ENCODE assay signal across 11 cellular contexts in the genomic region with DNA sequence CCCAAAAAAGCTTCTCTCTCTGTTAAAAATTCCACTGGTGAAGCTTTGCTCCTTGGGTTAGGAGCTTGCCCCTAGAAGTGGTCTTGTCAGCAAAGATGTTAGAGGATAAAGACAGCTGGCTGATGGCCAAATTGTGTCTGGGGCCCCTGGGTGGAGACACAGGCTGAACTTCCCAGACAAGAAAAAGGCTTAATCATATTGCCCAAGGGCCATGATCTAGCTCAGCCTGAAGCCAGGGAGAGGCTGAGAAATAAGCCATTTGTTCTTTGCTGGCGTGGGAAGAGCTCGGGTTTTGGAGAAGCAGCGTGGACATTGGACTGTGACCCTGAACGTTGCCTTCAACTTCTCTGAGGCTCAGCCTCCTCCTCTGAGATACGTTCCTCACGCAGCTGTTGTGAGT.
A peak's percentile ranks its signal among the peaks of the same experiment; 100 is the strongest.
DNase-seq lines count a peak whose midpoint lies in the region; TF ChIP-seq lines count a peak whose summit lies in the region.
"Had no signal": no experiment of that assay in that cellular context is flagged by ENCODE, and none has a peak within 500 bp of the region (broad histone marks: within the 10 kb centered on the region; RNA-seq: fewer than 3 reads in every experiment).

No MANE protein-coding gene starts in this region.

- no peaks in the 10 kb centered on the region for H3K36me3 ChIP-seq in esophagus (ENCODE audit: control insufficient read depth in 2 of 2, insufficient read depth in 2 of 2, low read length in 1 of 2)
- no peaks in the 10 kb centered on the region for H3K36me3 ChIP-seq in mucosa of rectum (ENCODE audit: control insufficient read depth in 2 of 2, insufficient read depth in 2 of 2, low read length in 2 of 2)
- H3K36me3 ChIP-seq in MM.1S (replicated peaks; ENCODE audit: insufficient read depth, low read length): no peaks in the 10 kb centered on the region

- DNase-seq in AG20443 (ENCODE audit: low spot score) (peak; percentile 60), OCI-M1 (lab: John Stamatoyannopoulos, UW) (peak; percentile 68), MM.1S (no peak), NCI-H2196 treated with DMSO at 0.1 percent for 48 hours (lab: John Stamatoyannopoulos, UW; ENCODE audit: unreplicated experiment) (no peak), SK-N-DZ (ENCODE audit: low spot score) (no peak)
- no peak for DNase-seq in activated CD4-positive, CD25-positive, alpha-beta regulatory T cell treated with anti-CD3 and anti-CD28 coated beads, Interleukin-2, amount 50 U/mL, for 72 hours
- DNase-seq: central memory CD4-positive, alpha-beta T cell; mucosa of descending colon; NCI-H1930 had no signal

- no peaks in the 10 kb centered on the region for H3K9me3 ChIP-seq in esophagus (ENCODE audit: control insufficient read depth in 2 of 2, insufficient read depth in 1 of 2, low read depth in 1 of 2, low read length in 1 of 2)
- H3K9me3 ChIP-seq in mucosa of rectum (ENCODE audit: control insufficient read depth in 2 of 2, low read length in 2 of 2): no peaks in the 10 kb centered on the region
- H3K9me3 ChIP-seq in MM.1S (replicated peaks; ENCODE audit: insufficient read depth, low read length): no peaks in the 10 kb centered on the region
- H3K9me3 ChIP-seq: mucosa of descending colon had no signal

- no peak overlapping the region for H3K4me2 ChIP-seq in MM.1S (ENCODE audit: low read depth, low read length)

- H3F3A ChIP-seq in MM.1S (ENCODE audit: insufficient read depth, low read length): no peaks in the 10 kb centered on the region

- H2AFZ ChIP-seq in MM.1S (ENCODE audit: low read length): no peak overlapping the region

- no peaks in the 10 kb centered on the region for H4K20me1 ChIP-seq in MM.1S (ENCODE audit: insufficient read depth, low read length)

- H3K27me3 ChIP-seq in esophagus (ENCODE audit: control insufficient read depth in 1 of 2, insufficient read depth in 2 of 2, low read length in 2 of 2) (no peaks in the 10 kb centered on the region), mucosa of rectum (ENCODE audit: control insufficient read depth in 2 of 2, insufficient read depth in 2 of 2, low read length in 2 of 2) (no peaks in the 10 kb centered on the region), MM.1S (replicated peaks; ENCODE audit: insufficient read depth, low read length) (no peaks in the 10 kb centered on the region)

- H3K9ac ChIP-seq in mucosa of rectum (ENCODE audit: low read depth in 1 of 2, low read length in 2 of 2): no peak overlapping the region
- no peak overlapping the region for H3K9ac ChIP-seq in MM.1S (ENCODE audit: low read length)

- H3K4me1 ChIP-seq in esophagus (ENCODE audit: control insufficient read depth in 2 of 2, insufficient read depth in 2 of 2, low read length in 1 of 2) (peaks cover 3 to 25% of the 10 kb centered on the region in 2 donors), mucosa of rectum (ENCODE audit: control insufficient read depth in 2 of 2, insufficient read depth in 2 of 2, low read length in 2 of 2) (peaks cover 0 to 21% of the 10 kb centered on the region in 2 donors), MM.1S (ENCODE audit: low read length) (no peaks in the 10 kb centered on the region)

- H3K4me3 ChIP-seq in esophagus (ENCODE audit: low read depth in 1 of 2, low read length in 2 of 2): no peak overlapping the region
- H3K4me3 ChIP-seq in mucosa of rectum (ENCODE audit: low read length in 2 of 2): no peak overlapping the region
- H3K4me3 ChIP-seq in MM.1S (ENCODE audit: low read length): no peak overlapping the region
- H3K4me3 ChIP-seq: mucosa of descending colon had no signal

- peak overlapping the region; percentile 22 to 78 for H3K27ac ChIP-seq in esophagus (ENCODE audit: low read depth in 2 of 2, low read length in 1 of 2)
- H3K27ac ChIP-seq in mucosa of rectum (ENCODE audit: low read depth in 2 of 2, low read length in 2 of 2): peak overlapping the region; percentile 33 to 76
- no peak overlapping the region for H3K27ac ChIP-seq in MM.1S (ENCODE audit: low read length)

- no peak for TF ChIP-seq CTCF in MM.1S (IDR thresholded peaks at IDR 0.05; ENCODE audit: low read length)

- no peaks in the 10 kb centered on the region for H3K9me2 ChIP-seq in MM.1S (replicated peaks; ENCODE audit: insufficient read depth, low read length)

- WGBS in esophagus, 2 donors: 49% methylated on average over 6 of the region's 6 CpGs

- H3K79me2 ChIP-seq in MM.1S (ENCODE audit: low read length): no peaks in the 10 kb centered on the region

Comparison
In these comparisons a context has a peak if more than half of its experiments do, and no peak if none do; other contexts are left out.
1. DNase-seq: peak in AG20443 (single experiment) and OCI-M1 (single experiment); none in activated CD4-positive, CD25-positive, alpha-beta regulatory T cell treated with anti-CD3 and anti-CD28 coated beads, Interleukin-2, amount 50 U/mL, for 72 hours (single experiment), MM.1S (single experiment), NCI-H2196 treated with DMSO at 0.1 percent for 48 hours (single experiment) and SK-N-DZ (single experiment).